ENCODE assay signal across 19 cellular contexts in the genomic region with DNA sequence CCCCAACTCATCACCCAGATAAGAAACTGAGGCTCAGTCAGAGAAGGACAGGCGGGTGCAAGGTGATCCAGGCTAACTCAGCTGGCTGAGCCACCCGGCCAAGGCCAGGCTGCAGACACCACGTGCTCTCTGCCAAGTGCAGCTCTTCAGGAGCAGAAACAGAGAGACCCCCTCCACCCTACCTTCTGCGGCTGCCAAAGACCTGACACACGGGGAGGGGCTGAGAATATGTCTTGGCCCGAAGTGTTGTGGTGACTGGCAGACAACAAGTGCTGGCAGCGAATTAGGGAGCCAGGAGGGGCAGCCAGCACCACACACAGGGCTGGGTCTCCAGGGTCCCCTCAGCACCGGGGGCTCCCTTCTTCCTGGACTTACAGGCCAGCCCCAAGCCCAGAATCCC. TPM values are rescaled to one million over a fixed set of nuclear protein-coding genes. Genes with fewer than 3 reads are reported as not detected.
DNase-seq lines count a peak whose midpoint lies in the region; ATAC-seq and TF ChIP-seq lines count a peak whose summit lies in the region.
"Had no signal": no experiment of that assay in that cellular context is flagged by ENCODE, and none has a peak within 500 bp of the region (broad histone marks: within the 10 kb centered on the region; RNA-seq: fewer than 3 reads in every experiment).

No MANE protein-coding gene starts in this region.

- no peaks in the 10 kb centered on the region for H3K27me3 ChIP-seq in CD8-positive, alpha-beta memory T cell (ENCODE audit: insufficient read depth, low read length, poor library complexity, severe bottlenecking)
- H3K27me3 ChIP-seq in heart left ventricle, result no peaks in the 10 kb centered on the region
- H3K27me3 ChIP-seq in neutrophil, result no peaks in the 10 kb centered on the region
- H3K27me3 ChIP-seq in left lung, result peaks cover 5 to 79% of the 10 kb centered on the region in 2 donors

- CTCF ChIA-PET in CD8-positive, alpha-beta memory T cell (lab: Charles Lee), result interaction anchor here (0.9 kb wide), 1 partner anchor 148 kb away, joined by 3 read pairs; no protein-coding TSS in a partner anchor

- peaks cover 0 to 2% (median 2%) of the 10 kb centered on the region in 3 donors for H3K27me3 Mint-ChIP-seq in CD14-positive monocyte (ENCODE audit: low read depth in 3 of 3)
- peaks cover 0 to 3% of the 10 kb centered on the region in 2 donors for H3K27me3 Mint-ChIP-seq in CD8-positive, alpha-beta memory T cell
- H3K27me3 Mint-ChIP-seq: CD4-positive, alpha-beta T cell had no signal

- no peak overlapping the region for H3K27ac ChIP-seq in CD8-positive, alpha-beta memory T cell (ENCODE audit: low read depth, low read length)
- H3K27ac ChIP-seq in heart left ventricle (no peak overlapping the region), neutrophil (peak overlapping the region; percentile 93), left lung (peak overlapping the region in 1 of 2 donors; percentile 30)
- H3K27ac ChIP-seq: HL-60 had no signal

- no peak overlapping the region for H3K4me3 ChIP-seq in CD8-positive, alpha-beta memory T cell (ENCODE audit: low read length)
- no peak overlapping the region for H3K4me3 ChIP-seq in heart left ventricle
- no peak overlapping the region for H3K4me3 ChIP-seq in neutrophil (ENCODE audit: low read depth in 1 of 2, low read length in 1 of 2)
- H3K4me3 ChIP-seq in left lung, result no peak overlapping the region
- H3K4me3 ChIP-seq: GM12878, GM23338 had no signal

- H3K36me3 Mint-ChIP-seq in CD14-positive monocyte, result peaks cover 41 to 72% of the 10 kb centered on the region in 2 donors
- peaks cover 24 to 74% (median 32%) of the 10 kb centered on the region in 3 donors for H3K36me3 Mint-ChIP-seq in CD8-positive, alpha-beta memory T cell

- no peak for TF ChIP-seq CTCF in CD14-positive monocyte (IDR thresholded peaks at IDR 0.05)
- TF ChIP-seq CTCF in heart left ventricle (IDR thresholded peaks at IDR 0.05), result no peak
- TF ChIP-seq CTCF in neutrophil (IDR thresholded peaks at IDR 0.05), result no peak
- no peak for TF ChIP-seq CTCF in left lung (IDR thresholded peaks at IDR 0.05)

- peaks cover 76% of the 10 kb centered on the region for H3K4me1 Mint-ChIP-seq in CD14-positive monocyte
- H3K4me1 Mint-ChIP-seq in CD8-positive, alpha-beta memory T cell, result peaks cover 88 to 100% (median 98%) of the 10 kb centered on the region in 3 donors
- H3K4me1 Mint-ChIP-seq: GM23338 had no signal

- H3K9me3 Mint-ChIP-seq in CD14-positive monocyte, result peaks cover 2 to 12% (median 6%) of the 10 kb centered on the region in 7 donors
- H3K9me3 Mint-ChIP-seq in CD8-positive, alpha-beta memory T cell, result peaks cover 0 to 10% (median 5%) of the 10 kb centered on the region in 5 donors

- intact Hi-C loops in CD14-positive monocyte (cut with micrococcal nuclease) (no loop called here), heart left ventricle (cut with DNase I) (loop anchor here in 1 of 10 donors (5.0 kb wide), 2 partner anchors 108 to 123 kb away; no protein-coding TSS in a partner anchor), left lung (cut with DNase I) (no loop called here)

- H3K36me3 ChIP-seq in CD8-positive, alpha-beta memory T cell (ENCODE audit: insufficient read depth, low read length), result no peaks in the 10 kb centered on the region
- peaks cover 0 to 3% (median 0%) of the 10 kb centered on the region in 9 donors for H3K36me3 ChIP-seq in heart left ventricle
- peaks cover 46% of the 10 kb centered on the region for H3K36me3 ChIP-seq in neutrophil
- peaks cover 0 to 14% of the 10 kb centered on the region in 2 donors for H3K36me3 ChIP-seq in left lung

- POLR2A ChIA-PET in CD8-positive, alpha-beta memory T cell (lab: Charles Lee), result interaction anchor here (0.6 kb wide), 1 partner anchor 63 kb away, joined by 3 read pairs; no protein-coding TSS in a partner anchor

- peaks cover 5% of the 10 kb centered on the region for H3K9me3 ChIP-seq in CD8-positive, alpha-beta memory T cell (ENCODE audit: low read length)
- H3K9me3 ChIP-seq in heart left ventricle, result peaks cover 0 to 14% (median 0%) of the 10 kb centered on the region in 12 donors
- H3K9me3 ChIP-seq in neutrophil, result no peaks in the 10 kb centered on the region
- H3K9me3 ChIP-seq in left lung, result no peaks in the 10 kb centered on the region

- peaks cover 44% of the 10 kb centered on the region for H3K4me1 ChIP-seq in CD8-positive, alpha-beta memory T cell (ENCODE audit: insufficient read depth, low read length)
- peaks cover 0 to 57% (median 14%) of the 10 kb centered on the region in 12 donors for H3K4me1 ChIP-seq in heart left ventricle
- H3K4me1 ChIP-seq in neutrophil (ENCODE audit: control insufficient read depth in 1 of 2, insufficient read depth in 1 of 2, low read depth in 1 of 2, low read length in 1 of 2), result peaks cover 69 to 85% of the 10 kb centered on the region in 2 experiments
- H3K4me1 ChIP-seq in left lung, result peaks cover 0 to 86% of the 10 kb centered on the region in 2 donors

- H3K4me3 Mint-ChIP-seq in CD14-positive monocyte, result no peak overlapping the region
- H3K4me3 Mint-ChIP-seq in CD8-positive, alpha-beta memory T cell, result peak overlapping the region in 2 of 7 donors; percentile 10 to 61
- H3K4me3 Mint-ChIP-seq: CD4-positive, alpha-beta T cell; GM23338 had no signal

- WGBS in heart left ventricle, 4 donors, result 45 to 57% (median 52%) methylated on average over 6 to 8 of the region's 8 CpGs

- DNase-seq in CD14-positive monocyte (ENCODE audit: low spot score), result no peak
- peak in 1 of 5 donors; percentile 22 for DNase-seq in CD8-positive, alpha-beta memory T cell
- DNase-seq in heart left ventricle, result peak in 1 of 5 donors; percentile 53
- DNase-seq in NCI-H345 (lab: John Stamatoyannopoulos, UW), result no peak
- no peak for DNase-seq in left lung
- no peak for DNase-seq in HK-2 (ENCODE audit: unreplicated experiment)
- DNase-seq: CD4-positive, alpha-beta T cell; DND-41; NCI-H1105 treated with DMSO at 0.1 percent for 48 hours; NCI-H1694 treated with DMSO at 0.1 percent for 48 hours; NCI-H2107; NCI-H2227 treated with DMSO at 0.1 percent for 48 hours; NCI-H526; SIG-M5 had no signal

- TF ChIP-seq POLR2A in heart left ventricle (IDR thresholded peaks at IDR 0.05), result no peak

- ATAC-seq in heart left ventricle (peak in 3 of 4 donors; percentile 33 to 59 (median 40)), left lung (no peak), HG03139 (IDR thresholded peaks at IDR 0.05; ENCODE audit: unreplicated experiment) (no peak)
- ATAC-seq: GM12878, GM23338 had no signal

- peak overlapping the region in 4 of 7 donors; percentile 10 to 52 (median 32) for H3K27ac Mint-ChIP-seq in CD14-positive monocyte
- peak overlapping the region in 7 of 8 donors; percentile 27 to 84 (median 68) for H3K27ac Mint-ChIP-seq in CD8-positive, alpha-beta memory T cell
- H3K27ac Mint-ChIP-seq: GM23338 had no signal

RNA-seq across cellular contexts. Expression of a gene that starts 22.5 kb away (rescaled TPM):
- polyA plus RNA-seq in CD14-positive monocyte, result 10 to 100 TPM; 24.3 to 27.5 TPM
- total RNA-seq in CD8-positive, alpha-beta memory T cell, result 10 to 100 TPM; 90.0 to 90.5 TPM
- 89.5 TPM for polyA plus RNA-seq in CD8-positive, alpha-beta memory T cell
- 10 to 100 TPM in 6 of 9 donors, 1 to 10 TPM in 3; 7.9 to 41.5 (median 13.8) TPM for total RNA-seq in heart left ventricle
- 10 to 100 TPM in 1 of 2 donors, 1 to 10 TPM in 1; 7.2 to 11.2 TPM for polyA plus RNA-seq in heart left ventricle
- total RNA-seq in left lung, result 100 to 1,000 TPM in 1 of 2 donors, 10 to 100 TPM in 1; 40.6 to 111 TPM

Comparison
In these comparisons a context has a peak if more than half of its experiments do, and no peak if none do; other contexts are left out.
1. ATAC-seq: peak in heart left ventricle (3 of 4); none in left lung (single experiment) and HG03139 (single experiment).